12 cellular contexts compared by ENCODE assay signal in the genomic region with DNA sequence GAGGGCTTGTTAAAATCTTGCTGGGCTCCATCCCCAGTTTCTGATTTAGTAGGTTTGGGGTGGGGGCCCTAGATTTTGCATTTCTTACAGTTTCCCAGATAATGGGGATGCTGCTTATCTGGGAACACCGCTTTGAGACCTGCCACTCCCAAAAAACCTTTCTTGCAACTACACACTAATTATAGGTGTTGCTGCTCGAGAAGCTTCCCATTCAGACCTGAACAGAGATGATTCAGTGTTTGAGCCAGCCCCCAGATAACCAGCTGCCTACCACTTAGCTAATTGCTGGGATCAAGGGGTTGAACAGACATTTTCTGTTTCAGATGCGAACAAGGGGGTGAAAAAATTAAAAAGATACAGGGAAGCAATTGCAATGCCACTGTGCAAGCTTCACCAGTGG.
"Had no signal": no experiment of that assay in that cellular context is flagged by ENCODE, and none has a peak within 500 bp of the region (broad histone marks: within the 10 kb centered on the region; RNA-seq: fewer than 3 reads in every experiment).

No MANE protein-coding gene starts in this region.

- H3K4me1 ChIP-seq: colonic mucosa, foreskin keratinocyte, heart left ventricle, psoas muscle had no signal

- H3K4me3 ChIP-seq: colonic mucosa, heart left ventricle, psoas muscle had no signal

- H3K9me3 ChIP-seq: colonic mucosa, heart left ventricle, psoas muscle had no signal

- ATAC-seq: activated naive CD8-positive, alpha-beta T cell treated with anti-CD3 and anti-CD28 coated beads, Interleukin-2, amount 50 U/mL, for 24 hours; foreskin keratinocyte; heart left ventricle; left lobe of liver; psoas muscle; stimulated activated naive CD8-positive, alpha-beta T cell treated with anti-CD3 and anti-CD28 coated beads, Interleukin-15, amount 100 ng/mL, for 72 hours had no signal

- DNase-seq: activated B cell treated with CpG ODN at 0.5 μM for 24 hours; activated CD4-positive, alpha-beta T cell treated with anti-CD3 and anti-CD28 coated beads, Interleukin-2, amount 10 ng/mL, durations not matched to agents 24 days and 14 days; activated naive CD4-positive, alpha-beta T cell treated with Interleukin-2 at 50 U/mL for 16 hours; activated naive CD8-positive, alpha-beta T cell treated with anti-CD3 and anti-CD28 coated beads, Interleukin-2, amount 50 U/mL, for 24 hours; colonic mucosa; foreskin keratinocyte; heart left ventricle; occipital lobe; psoas muscle; stimulated activated CD4-positive, alpha-beta T cell treated with anti-CD3 and anti-CD28 coated beads, Interleukin-4, amount 100 ng/mL, for 1 hour; stimulated activated naive CD8-positive, alpha-beta T cell treated with anti-CD3 and anti-CD28 coated beads, Interleukin-15, amount 100 ng/mL, for 72 hours had no signal

- H3K27me3 ChIP-seq: colonic mucosa, foreskin keratinocyte had no signal

- H3K27ac ChIP-seq: colonic mucosa, foreskin keratinocyte, psoas muscle had no signal

- H3K36me3 ChIP-seq: colonic mucosa, heart left ventricle had no signal
